ENCODE assay signal across 23 cellular contexts in genomic region chr9:87853843-87854242, GRCh38. TPM values are rescaled to one million over a fixed set of nuclear protein-coding genes. Genes with fewer than 3 reads are reported as not detected.
"Had no signal": no experiment of that assay in that cellular context is flagged by ENCODE, and none has a peak within 500 bp of the region (broad histone marks: within the 10 kb centered on the region; RNA-seq: fewer than 3 reads in every experiment).

No MANE protein-coding gene starts in this region.

- H3K27ac Mint-ChIP-seq: activated CD4-positive, alpha-beta memory T cell treated with anti-CD3 and anti-CD28 coated beads, Interleukin-2, amount 10 ng/mL, durations not matched to agents 7 days and 5 days; activated CD4-positive, alpha-beta T cell treated with anti-CD3 and anti-CD28 coated beads for 36 hours; immature natural killer cell; naive thymus-derived CD8-positive, alpha-beta T cell; stimulated activated naive B cell treated with anti-CD40 and anti-IgM and Interleukin-4, amounts not matched to agents 10 μg/mL and 1 μg/mL and 100 μg/mL, for 72 hours had no signal

- H3K36me3 ChIP-seq: ascending aorta, tibial nerve, vagina had no signal

- DNase-seq: activated CD4-positive, alpha-beta memory T cell treated with anti-CD3 and anti-CD28 coated beads, Interleukin-2, amount 10 ng/mL, durations not matched to agents 7 days and 5 days; activated CD4-positive, alpha-beta T cell treated with anti-CD3 and anti-CD28 coated beads for 36 hours; activated CD8-positive, alpha-beta memory T cell treated with anti-CD3 and anti-CD28 coated beads, Interleukin-2, amount 50 U/mL, for 48 hours; effector CD4-positive, alpha-beta T cell; hypothalamus; immature natural killer cell; left cardiac atrium; mucosa of descending colon; naive thymus-derived CD8-positive, alpha-beta T cell; psoas muscle; stimulated activated CD4-positive, alpha-beta T cell treated with anti-CD3 and anti-CD28 coated beads, Interleukin-2, amount 100 ng/mL, for 24 hours; stimulated activated naive B cell treated with anti-CD40 and anti-IgM and Interleukin-4, amounts not matched to agents 10 μg/mL and 1 μg/mL and 100 μg/mL, for 72 hours had no signal

- H3K27ac ChIP-seq: ascending aorta, coronary artery, psoas muscle, tibial nerve, vagina, VCaP had no signal

- H3K27me3 Mint-ChIP-seq: activated CD4-positive, alpha-beta memory T cell treated with anti-CD3 and anti-CD28 coated beads, Interleukin-2, amount 10 ng/mL, durations not matched to agents 7 days and 5 days had no signal

- H3K4me1 ChIP-seq: ascending aorta, psoas muscle, tibial nerve, vagina had no signal

- H3K9me3 ChIP-seq: ascending aorta, psoas muscle, vagina had no signal

- H3K36me3 Mint-ChIP-seq: immature natural killer cell; naive thymus-derived CD8-positive, alpha-beta T cell had no signal

- H3K27me3 ChIP-seq: ascending aorta, tibial nerve, vagina had no signal

- H3K4me3 Mint-ChIP-seq: activated CD4-positive, alpha-beta memory T cell treated with anti-CD3 and anti-CD28 coated beads, Interleukin-2, amount 10 ng/mL, durations not matched to agents 7 days and 5 days; activated CD4-positive, alpha-beta T cell treated with anti-CD3 and anti-CD28 coated beads for 36 hours; immature natural killer cell; naive thymus-derived CD8-positive, alpha-beta T cell; stimulated activated naive B cell treated with anti-CD40 and anti-IgM and Interleukin-4, amounts not matched to agents 10 μg/mL and 1 μg/mL and 100 μg/mL, for 72 hours had no signal

- ATAC-seq: activated CD4-positive, alpha-beta T cell treated with anti-CD3 and anti-CD28 coated beads for 36 hours; left cardiac atrium; mucosa of descending colon; naive thymus-derived CD8-positive, alpha-beta T cell; psoas muscle; sciatic nerve; stimulated activated naive B cell treated with anti-CD40 and anti-IgM and Interleukin-4, amounts not matched to agents 10 μg/mL and 1 μg/mL and 100 μg/mL, for 72 hours had no signal

- H3K4me3 ChIP-seq: ascending aorta, coronary artery, lung, mucosa of descending colon, psoas muscle, tibial nerve, vagina had no signal

- H3K4me1 Mint-ChIP-seq: activated CD4-positive, alpha-beta memory T cell treated with anti-CD3 and anti-CD28 coated beads, Interleukin-2, amount 10 ng/mL, durations not matched to agents 7 days and 5 days; activated CD4-positive, alpha-beta T cell treated with anti-CD3 and anti-CD28 coated beads for 36 hours; immature natural killer cell; naive thymus-derived CD8-positive, alpha-beta T cell; stimulated activated naive B cell treated with anti-CD40 and anti-IgM and Interleukin-4, amounts not matched to agents 10 μg/mL and 1 μg/mL and 100 μg/mL, for 72 hours had no signal

RNA-seq across cellular contexts. Expression of gene SPATA31E1, which starts 28.8 kb away (rescaled TPM):
- total RNA-seq: activated CD4-positive, alpha-beta memory T cell treated with anti-CD3 and anti-CD28 coated beads, Interleukin-2, amount 10 ng/mL, durations not matched to agents 7 days and 5 days; activated CD4-positive, alpha-beta T cell treated with anti-CD3 and anti-CD28 coated beads for 36 hours; ascending aorta; cardiac septum; glomerular endothelial cell; left cardiac atrium; lung; naive thymus-derived CD8-positive, alpha-beta T cell; omental fat pad; psoas muscle; sciatic nerve; subcutaneous adipose tissue; tibial nerve; vagina had no signal
- polyA plus RNA-seq: immature natural killer cell; lung; naive thymus-derived CD8-positive, alpha-beta T cell; psoas muscle had no signal
